ENCODE assay signal across 8 cellular contexts in genomic region chr1:207963429-207964194, GRCh38. TPM values are rescaled to one million over a fixed set of nuclear protein-coding genes. Genes with fewer than 3 reads are reported as not detected.
DNase-seq lines count a peak whose midpoint lies in the region; ATAC-seq, FAIRE-seq and TF ChIP-seq lines count a peak whose summit lies in the region.

No MANE protein-coding gene starts in this region.

- peak overlapping the region; percentile 83 for H3K4me2 ChIP-seq in astrocyte (ENCODE audit: low read length)

- H3K4me1 Mint-ChIP-seq in astrocyte (ENCODE audit: low read depth, unreplicated experiment), result peaks cover 16% of the 10 kb centered on the region

- H3K27me3 Mint-ChIP-seq in astrocyte (ENCODE audit: low read depth, unreplicated experiment), result peaks cover 24% of the 10 kb centered on the region

- peak; percentile 88 for TF ChIP-seq POLR2A in GM15510 (IDR thresholded peaks at IDR 0.05; ENCODE audit: borderline replicate concordance, extremely low read depth, insufficient read length)

- peak overlapping the region; percentile 81 for H3K27ac Mint-ChIP-seq in astrocyte (ENCODE audit: unreplicated experiment)

- peak overlapping the region; percentile 76 for H3K9ac ChIP-seq in astrocyte (ENCODE audit: low read length)

- peak overlapping the region; percentile 52 for H3K4me3 ChIP-seq in astrocyte (ENCODE audit: insufficient read depth, low read depth, low read length)

- ATAC-seq in HG02840 (IDR thresholded peaks at IDR 0.05; ENCODE audit: low FRiP score, unreplicated experiment), result peak; percentile 68

- peaks cover 2% of the 10 kb centered on the region for H3K9me3 Mint-ChIP-seq in astrocyte (ENCODE audit: unreplicated experiment)

- H3K4me1 ChIP-seq in astrocyte (ENCODE audit: insufficient read depth, low read length), result peaks cover 21% of the 10 kb centered on the region

- peak; percentile 67 for TF ChIP-seq CTCF in astrocyte (IDR thresholded peaks at IDR 0.05; ENCODE audit: insufficient read depth, low read depth, low read length)

- no peaks in the 10 kb centered on the region for H3K36me3 ChIP-seq in astrocyte (ENCODE audit: insufficient read depth, low read length)

- peak overlapping the region; percentile 54 for H3K4me3 Mint-ChIP-seq in astrocyte (ENCODE audit: unreplicated experiment)

- H3K36me3 Mint-ChIP-seq in astrocyte (ENCODE audit: low read depth, unreplicated experiment), result no peaks in the 10 kb centered on the region

- no peaks in the 10 kb centered on the region for H3K9me3 ChIP-seq in astrocyte (ENCODE audit: insufficient read depth, low read depth, low read length)

- H3K27ac ChIP-seq in astrocyte (ENCODE audit: low read depth, low read length), result peak overlapping the region; percentile 53

- H4K20me1 ChIP-seq in astrocyte (ENCODE audit: insufficient read depth, low read length), result no peaks in the 10 kb centered on the region

- no peaks in the 10 kb centered on the region for H3K27me3 ChIP-seq in astrocyte (ENCODE audit: insufficient read depth, low read length)

- DNase-seq in NCI-H1436 (lab: John Stamatoyannopoulos, UW), result peak; percentile 85
- peak; percentile 59 for DNase-seq in T-helper 22 cell (ENCODE audit: low read depth)
- peak; percentile 37 for DNase-seq in astrocyte (ENCODE audit: low read depth)
- DNase-seq in hepatic stellate cell (ENCODE audit: low spot score), result peak; percentile 97
- peak; percentile 98 for DNase-seq in retina
- no peak for DNase-seq in OCI-M2 (lab: John Stamatoyannopoulos, UW; ENCODE audit: unreplicated experiment)

- peak; percentile 37 for FAIRE-seq in astrocyte (lab: Jason Lieb, UNC)

- peak overlapping the region; percentile 88 for H2AFZ ChIP-seq in astrocyte (ENCODE audit: low read depth, low read length)

- H3K79me2 ChIP-seq in astrocyte (ENCODE audit: insufficient read depth, low read length), result no peaks in the 10 kb centered on the region

RNA-seq across cellular contexts. Expression of gene CD34, which starts 52.7 kb away (rescaled TPM):
- total RNA-seq in astrocyte, result 0.29 and 0.45 TPM in 2 replicates
